In genomic region chr15:45112143-45112591, GRCh38 we compare ENCODE assay signal across 14 cellular contexts. TPM values are rescaled to one million over a fixed set of nuclear protein-coding genes. Genes with fewer than 3 reads are reported as not detected.
DNase-seq lines count a peak whose midpoint lies in the region; ATAC-seq, FAIRE-seq and TF ChIP-seq lines count a peak whose summit lies in the region.
"Had no signal": no experiment of that assay in that cellular context is flagged by ENCODE, and none has a peak within 500 bp of the region (broad histone marks: within the 10 kb centered on the region; RNA-seq: fewer than 3 reads in every experiment).

No MANE protein-coding gene starts in this region.

- H3K79me2 ChIP-seq in keratinocyte (ENCODE audit: control insufficient read depth, insufficient read depth, low read length), result no peaks in the 10 kb centered on the region

- H3K27me3 Mint-ChIP-seq in MCF 10A (ENCODE audit: insufficient read depth, unreplicated experiment), result peaks cover 43% of the 10 kb centered on the region
- H3K27me3 Mint-ChIP-seq in activated T-helper 17 cell treated with anti-CD3 and anti-CD28 coated beads, Interleukin-2, amount 50 U/mL, for 72 hours, result peaks cover 63% of the 10 kb centered on the region

- H3K27me3 ChIP-seq in breast epithelium (peaks cover 14 to 80% of the 10 kb centered on the region in 2 donors), keratinocyte (ENCODE audit: control insufficient read depth, extremely low read depth, insufficient read depth, low read length) (peaks cover 77% of the 10 kb centered on the region), thoracic aorta (replicated peaks; ENCODE audit: insufficient read depth) (peaks cover 17% of the 10 kb centered on the region)

- intact Hi-C loops in breast epithelium (cut with DNase I; ENCODE audit: low total_unique reads), result no loop called here
- intact Hi-C loops in MCF 10A (cut with micrococcal nuclease), result no loop called here

- H3K27ac Mint-ChIP-seq in MCF 10A (ENCODE audit: low read depth, unreplicated experiment), result no peak overlapping the region
- H3K27ac Mint-ChIP-seq in activated T-helper 17 cell treated with anti-CD3 and anti-CD28 coated beads, Interleukin-2, amount 50 U/mL, for 72 hours, result no peak overlapping the region

- H3K36me3 Mint-ChIP-seq in MCF 10A (ENCODE audit: insufficient read depth, unreplicated experiment), result no peaks in the 10 kb centered on the region
- H3K36me3 Mint-ChIP-seq in activated T-helper 17 cell treated with anti-CD3 and anti-CD28 coated beads, Interleukin-2, amount 50 U/mL, for 72 hours (ENCODE audit: low read depth), result no peaks in the 10 kb centered on the region

- DNase-seq in breast epithelium (ENCODE audit: low spot score in 2 of 2) (no peak), MCF 10A (ENCODE audit: unreplicated experiment) (no peak), keratinocyte (ENCODE audit: low read depth, low spot score) (no peak), thoracic aorta (ENCODE audit: low spot score) (no peak)
- DNase-seq: body of pancreas; stimulated activated CD4-positive, alpha-beta T cell treated with anti-CD3 and anti-CD28 coated beads, Interleukin-15, amount 100 ng/mL, for 24 hours; stimulated activated naive CD4-positive, alpha-beta T cell treated with Interleukin-2 at 50 U/mL for 16 hours had no signal

- no peak overlapping the region for H3K9ac ChIP-seq in keratinocyte (ENCODE audit: control insufficient read depth, extremely low read depth, insufficient read depth, low read length)
- H3K9ac ChIP-seq: BLaER1 treated with 17β-estradiol and CSF1 and Interleukin-3, amounts not matched to agents 10 nM and 100 nM had no signal

- H3K4me3 ChIP-seq in breast epithelium (peak overlapping the region in 2 of 3 donors; percentile 21 to 56), keratinocyte (ENCODE audit: control insufficient read depth in 2 of 3, extremely low read depth in 1 of 3, insufficient read depth in 2 of 3, low read depth in 1 of 3, low read length in 3 of 3) (peak overlapping the region in 2 of 3 experiments; percentile 19 to 40), thoracic aorta (peak overlapping the region; percentile 53)
- H3K4me3 ChIP-seq: body of pancreas had no signal

- H3K4me2 ChIP-seq in keratinocyte (ENCODE audit: control insufficient read depth, extremely low read depth, insufficient read depth, low read depth, low read length), result peak overlapping the region; percentile 73
- H3K4me2 ChIP-seq: BLaER1 treated with 17β-estradiol and CSF1 and Interleukin-3, amounts not matched to agents 10 nM and 100 nM had no signal

- no TSS peak for BruUV-seq in MCF 10A (replicated peaks; lab: Mats Ljungman, UMichigan)

- H3K4me1 Mint-ChIP-seq in MCF 10A (ENCODE audit: insufficient read depth, unreplicated experiment), result peaks cover 6% of the 10 kb centered on the region
- peaks cover under 1% of the 10 kb centered on the region for H3K4me1 Mint-ChIP-seq in activated T-helper 17 cell treated with anti-CD3 and anti-CD28 coated beads, Interleukin-2, amount 50 U/mL, for 72 hours

- H3K27ac ChIP-seq in breast epithelium (no peak overlapping the region), keratinocyte (ENCODE audit: control insufficient read depth, insufficient read depth, low read length) (no peak overlapping the region), thoracic aorta (no peak overlapping the region)
- H3K27ac ChIP-seq: BLaER1 treated with 17β-estradiol and CSF1 and Interleukin-3, amounts not matched to agents 10 nM and 100 nM; body of pancreas; RWPE1 had no signal

- peaks cover 5% of the 10 kb centered on the region for H4K20me1 ChIP-seq in keratinocyte (ENCODE audit: control insufficient read depth, extremely low read depth, insufficient read depth, low read length)

- no peak overlapping the region for H3K4me3 Mint-ChIP-seq in MCF 10A (ENCODE audit: unreplicated experiment)
- peak overlapping the region; percentile 30 for H3K4me3 Mint-ChIP-seq in activated T-helper 17 cell treated with anti-CD3 and anti-CD28 coated beads, Interleukin-2, amount 50 U/mL, for 72 hours

- CTCF ChIA-PET in MCF 10A (lab: Yijun Ruan, JAX), result no interaction called here

- POLR2A ChIA-PET in MCF 10A (lab: Yijun Ruan, JAX), result no interaction called here

- H3K36me3 ChIP-seq in breast epithelium (no peaks in the 10 kb centered on the region), keratinocyte (ENCODE audit: control insufficient read depth in 2 of 2, extremely low read depth in 1 of 2, insufficient read depth in 2 of 2, low read length in 2 of 2) (no peaks in the 10 kb centered on the region), thoracic aorta (no peaks in the 10 kb centered on the region)

- TF ChIP-seq CTCF in breast epithelium (IDR thresholded peaks at IDR 0.05) (no peak), MCF 10A (IDR thresholded peaks at IDR 0.05; ENCODE audit: unreplicated experiment) (no peak), keratinocyte (optimal IDR thresholded peaks at IDR 0.05 in 1 of 3, IDR thresholded peaks at IDR 0.05 in 1 of 3, conservative IDR thresholded peaks at IDR 0.05 in 1 of 3; ENCODE audit: extremely low read depth in 1 of 3, insufficient read depth in 2 of 3, low read length in 3 of 3) (no peak), thoracic aorta (IDR thresholded peaks at IDR 0.05) (no peak)

- no peaks in the 10 kb centered on the region for H3K9me3 ChIP-seq in breast epithelium
- no peaks in the 10 kb centered on the region for H3K9me3 ChIP-seq in keratinocyte (ENCODE audit: control insufficient read depth, low read depth, low read length)
- no peaks in the 10 kb centered on the region for H3K9me3 ChIP-seq in thoracic aorta
- H3K9me3 ChIP-seq: body of pancreas had no signal

- H3K9me1 ChIP-seq in keratinocyte (ENCODE audit: control insufficient read depth, extremely low read depth, insufficient read depth, low read length), result no peaks in the 10 kb centered on the region

- no peaks in the 10 kb centered on the region for H3K9me3 Mint-ChIP-seq in MCF 10A (ENCODE audit: unreplicated experiment)
- H3K9me3 Mint-ChIP-seq in activated T-helper 17 cell treated with anti-CD3 and anti-CD28 coated beads, Interleukin-2, amount 50 U/mL, for 72 hours, result no peaks in the 10 kb centered on the region

- no peak for ATAC-seq in activated T-helper 17 cell treated with anti-CD3 and anti-CD28 coated beads, Interleukin-2, amount 50 U/mL, for 72 hours (replicated peaks)
- ATAC-seq in thoracic aorta (ENCODE audit: insufficient number of reproducible peaks, low FRiP score, low read depth), result no peak
- ATAC-seq in GM18502 (IDR thresholded peaks at IDR 0.05; ENCODE audit: poor library complexity, unreplicated experiment), result no peak
- ATAC-seq in HG03521 (IDR thresholded peaks at IDR 0.05; ENCODE audit: unreplicated experiment), result no peak
- no peak for ATAC-seq in GM21529 (IDR thresholded peaks at IDR 0.05; ENCODE audit: unreplicated experiment)

- peak overlapping the region; percentile 30 for H2AFZ ChIP-seq in keratinocyte (ENCODE audit: control insufficient read depth, low read length)

- H3K4me1 ChIP-seq in breast epithelium (peaks cover 7% of the 10 kb centered on the region in 2 donors), keratinocyte (ENCODE audit: control insufficient read depth, extremely low read depth, insufficient read depth, low read length) (peaks cover 13% of the 10 kb centered on the region), thoracic aorta (ENCODE audit: control insufficient read depth in 1 of 2, low read depth in 2 of 2) (peaks cover 18 to 40% of the 10 kb centered on the region in 2 donors)

- dilution Hi-C loops in keratinocyte (cut with MboI; ENCODE audit: extremely low pct_ligation_motif_present, low sequenced_read_pairs), result no loop called here

- no peak for FAIRE-seq in keratinocyte (lab: Jason Lieb, UNC)

- TF ChIP-seq POLR2A in breast epithelium (IDR thresholded peaks at IDR 0.05), result no peak

RNA-seq across cellular contexts. Expression of gene DUOX2, which starts 1.8 kb away (rescaled TPM):
- total RNA-seq in breast epithelium (under 1 TPM; 0.15 to 0.98 (median 0.16) TPM), MCF 10A (2022) (0.10 and 0.30 TPM in 2 replicates), thoracic aorta (under 1 TPM in 1 of 2 donors, not detected in 1; 0.42 TPM)
- under 1 TPM in 1 of 2 donors, not detected in 1; 0.21 TPM for total RNA-seq in activated T-helper 17 cell treated with anti-CD3 and anti-CD28 coated beads, Interleukin-2, amount 50 U/mL, for 72 hours
- 0.31 to 0.75 TPM (median 0.31 TPM) in 3 replicates for polyA plus RNA-seq in keratinocyte
- 2.3 TPM for polyA plus RNA-seq in keratinocyte (2011; ENCODE audit: low read depth)
- polyA plus RNA-seq in keratinocyte (2011; cell fraction: cytosol; rRNA removed), result 0.18 TPM in 2 replicates
- 3.1 and 4.8 TPM in 2 replicates for polyA plus RNA-seq in keratinocyte (2011; cell fraction: nucleus; rRNA removed)
- 0.22 and 3.1 TPM in 2 replicates for polyA plus RNA-seq in keratinocyte (2012; ENCODE audit: low replicate concordance)
- 0.49 to 1.8 TPM (median 0.80 TPM) in 3 replicates for polyA minus RNA-seq in keratinocyte
- 0.38 TPM for polyA minus RNA-seq in keratinocyte (2011; cell fraction: cytosol; rRNA and poly(A)+ RNA removed)
- 1.3 and 2.2 TPM in 2 replicates for polyA minus RNA-seq in keratinocyte (2011; cell fraction: nucleus; rRNA and poly(A)+ RNA removed)
- total RNA-seq: fibroblast of villous mesenchyme had no signal

RNA-seq across cellular contexts. Expression of gene DUOXA2, which starts 2.0 kb away (rescaled TPM):
- total RNA-seq in breast epithelium (under 1 TPM in 1 of 3 donors, not detected in 2; 0.33 TPM), MCF 10A (2022) (not detected in 2 replicates), thoracic aorta (not detected)
- total RNA-seq in activated T-helper 17 cell treated with anti-CD3 and anti-CD28 coated beads, Interleukin-2, amount 50 U/mL, for 72 hours, result under 1 TPM in 1 of 2 donors, not detected in 1; 0.13 TPM
- not detected in 3 replicates for polyA plus RNA-seq in keratinocyte
- polyA plus RNA-seq in keratinocyte (2011; ENCODE audit: low read depth), result not detected
- polyA plus RNA-seq in keratinocyte (2011; cell fraction: cytosol; rRNA removed), result not detected in 2 replicates
- polyA plus RNA-seq in keratinocyte (2011; cell fraction: nucleus; rRNA removed), result not detected in 2 replicates
- polyA plus RNA-seq in keratinocyte (2012; ENCODE audit: low replicate concordance), result 0.19 and 0.78 TPM in 2 replicates
- polyA minus RNA-seq in keratinocyte, result not detected in 3 replicates
- polyA minus RNA-seq in keratinocyte (2011; cell fraction: cytosol; rRNA and poly(A)+ RNA removed), result not detected
- polyA minus RNA-seq in keratinocyte (2011; cell fraction: nucleus; rRNA and poly(A)+ RNA removed), result not detected in 2 replicates
- total RNA-seq: body of pancreas, fibroblast of villous mesenchyme had no signal

RNA-seq across cellular contexts. Expression of gene DUOXA1, which starts 17.5 kb away (rescaled TPM):
- total RNA-seq in breast epithelium (1 to 10 TPM in 2 of 3 donors, under 1 TPM in 1; 0.80 to 3.3 (median 1.0) TPM), MCF 10A (2022) (1.3 and 3.0 TPM in 2 replicates), thoracic aorta (1 to 10 TPM in 1 of 2 donors, not detected in 1; 6.8 TPM)
- under 1 TPM in 1 of 2 donors, not detected in 1; 0.58 TPM for total RNA-seq in activated T-helper 17 cell treated with anti-CD3 and anti-CD28 coated beads, Interleukin-2, amount 50 U/mL, for 72 hours
- 14.1 to 37.2 TPM (median 15.1 TPM) in 3 replicates for polyA plus RNA-seq in keratinocyte
- 31.6 TPM for polyA plus RNA-seq in keratinocyte (2011; ENCODE audit: low read depth)
- polyA plus RNA-seq in keratinocyte (2011; cell fraction: cytosol; rRNA removed), result 10.0 and 11.2 TPM in 2 replicates
- polyA plus RNA-seq in keratinocyte (2011; cell fraction: nucleus; rRNA removed), result 83.6 and 94.1 TPM in 2 replicates
- 12.9 and 111 TPM in 2 replicates for polyA plus RNA-seq in keratinocyte (2012; ENCODE audit: low replicate concordance)
- 26.4 to 62.0 TPM (median 42.9 TPM) in 3 replicates for polyA minus RNA-seq in keratinocyte
- 23.8 TPM for polyA minus RNA-seq in keratinocyte (2011; cell fraction: cytosol; rRNA and poly(A)+ RNA removed)
- polyA minus RNA-seq in keratinocyte (2011; cell fraction: nucleus; rRNA and poly(A)+ RNA removed), result 36.1 and 44.3 TPM in 2 replicates
- total RNA-seq: body of pancreas, fibroblast of villous mesenchyme had no signal

RNA-seq across cellular contexts. Expression of gene DUOX1, which starts 17.6 kb away (rescaled TPM):
- total RNA-seq in breast epithelium, result 1 to 10 TPM in 2 of 3 donors, under 1 TPM in 1; 0.80 to 7.2 (median 1.6) TPM
- 15.1 and 16.9 TPM in 2 replicates for total RNA-seq in MCF 10A (2022)
- under 1 TPM; 0.06 to 0.42 TPM for total RNA-seq in activated T-helper 17 cell treated with anti-CD3 and anti-CD28 coated beads, Interleukin-2, amount 50 U/mL, for 72 hours
- 13.6 to 32.5 TPM (median 16.3 TPM) in 3 replicates for polyA plus RNA-seq in keratinocyte
- 28.6 TPM for polyA plus RNA-seq in keratinocyte (2011; ENCODE audit: low read depth)
- polyA plus RNA-seq in keratinocyte (2011; cell fraction: cytosol; rRNA removed), result 5.0 and 5.6 TPM in 2 replicates
- 99.6 and 112 TPM in 2 replicates for polyA plus RNA-seq in keratinocyte (2011; cell fraction: nucleus; rRNA removed)
- 24.7 and 76.3 TPM in 2 replicates for polyA plus RNA-seq in keratinocyte (2012; ENCODE audit: low replicate concordance)
- 53.5 to 83.7 TPM (median 55.5 TPM) in 3 replicates for polyA minus RNA-seq in keratinocyte
- 10.7 TPM for polyA minus RNA-seq in keratinocyte (2011; cell fraction: cytosol; rRNA and poly(A)+ RNA removed)
- 81.7 and 91.0 TPM in 2 replicates for polyA minus RNA-seq in keratinocyte (2011; cell fraction: nucleus; rRNA and poly(A)+ RNA removed)
- under 1 TPM; 0.56 to 0.68 TPM for total RNA-seq in thoracic aorta
- total RNA-seq: fibroblast of villous mesenchyme had no signal
